ENCODE assay signal across 13 cellular contexts in genomic region chr4:153434190-153434589, GRCh38. TPM values are rescaled to one million over a fixed set of nuclear protein-coding genes. Genes with fewer than 3 reads are reported as not detected.
DNase-seq lines count a peak whose midpoint lies in the region; ATAC-seq and TF ChIP-seq lines count a peak whose summit lies in the region.
"Had no signal": no experiment of that assay in that cellular context is flagged by ENCODE, and none has a peak within 500 bp of the region (broad histone marks: within the 10 kb centered on the region; RNA-seq: fewer than 3 reads in every experiment).

No MANE protein-coding gene starts in this region.

- ATAC-seq in T-cell (replicated peaks in 1 of 4) (no peak), HG03159 (IDR thresholded peaks at IDR 0.05; ENCODE audit: unreplicated experiment) (no peak), left lung (no peak)

- no peak for DNase-seq in CD8-positive, alpha-beta memory T cell
- DNase-seq in T-cell (no peak), immature natural killer cell (no peak), G401 (ENCODE audit: low spot score) (no peak), left lung (no peak)
- DNase-seq: activated CD4-positive, CD25-positive, alpha-beta regulatory T cell treated with anti-CD3 and anti-CD28 coated beads, Interleukin-2, amount 50 U/mL, for 72 hours; left cardiac atrium; NCI-H1417; NCI-H226; Right ventricle myocardium superior; stimulated activated CD4-positive, alpha-beta T cell treated with anti-CD3 and anti-CD28 coated beads, Interleukin-4, amount 100 ng/mL, for 1 hour had no signal

- H3K9ac ChIP-seq in BLaER1 treated with 17β-estradiol and CSF1 and Interleukin-3, amounts not matched to agents 10 nM and 100 nM = peak overlapping the region in 7 of 11 experiments; percentile 47 to 77 (median 60); a peak in 8 of 22 replicates

- no peaks in the 10 kb centered on the region for H3K27me3 Mint-ChIP-seq in CD8-positive, alpha-beta memory T cell
- H3K27me3 Mint-ChIP-seq in T-cell (no peaks in the 10 kb centered on the region), immature natural killer cell (ENCODE audit: low read depth in 3 of 3) (peaks cover 0 to 7% (median 3%) of the 10 kb centered on the region in 3 donors)

- no peaks in the 10 kb centered on the region for H3K9me3 Mint-ChIP-seq in CD8-positive, alpha-beta memory T cell
- H3K9me3 Mint-ChIP-seq in T-cell = no peaks in the 10 kb centered on the region
- no peaks in the 10 kb centered on the region for H3K9me3 Mint-ChIP-seq in immature natural killer cell

- peak overlapping the region; percentile 69 to 99 (median 87) for H3K4me2 ChIP-seq in BLaER1 treated with 17β-estradiol and CSF1 and Interleukin-3, amounts not matched to agents 10 nM and 100 nM

- H3K9me3 ChIP-seq in BLaER1 treated with 17β-estradiol and CSF1 and Interleukin-3, amounts not matched to agents 10 nM and 100 nM (replicated peaks in 1 of 11) = no peaks in the 10 kb centered on the region
- H3K9me3 ChIP-seq in CD8-positive, alpha-beta memory T cell (ENCODE audit: low read length) = no peaks in the 10 kb centered on the region
- H3K9me3 ChIP-seq in left lung = no peaks in the 10 kb centered on the region

- in situ Hi-C loops in G401 (cut with HindIII; ENCODE audit: low sequenced_read_pairs) = no loop called here

- peak overlapping the region; percentile 63 to 96 (median 92) for H3K27ac Mint-ChIP-seq in CD8-positive, alpha-beta memory T cell
- peak overlapping the region; percentile 95 to 99 for H3K27ac Mint-ChIP-seq in T-cell
- peak overlapping the region in 4 of 6 donors; percentile 1 to 96 (median 66) for H3K27ac Mint-ChIP-seq in immature natural killer cell

- H3K27me3 ChIP-seq in BLaER1 treated with 17β-estradiol and CSF1 and Interleukin-3, amounts not matched to agents 10 nM and 100 nM = peaks cover 0 to 57% (median 0%) of the 10 kb centered on the region in 11 experiments; a peak in 4 of 22 replicates
- H3K27me3 ChIP-seq in CD8-positive, alpha-beta memory T cell (ENCODE audit: insufficient read depth, low read length, poor library complexity, severe bottlenecking) = no peaks in the 10 kb centered on the region
- no peaks in the 10 kb centered on the region for H3K27me3 ChIP-seq in left lung

- no peaks in the 10 kb centered on the region for H3K36me3 ChIP-seq in BLaER1 treated with 17β-estradiol and CSF1 and Interleukin-3, amounts not matched to agents 10 nM and 100 nM
- no peaks in the 10 kb centered on the region for H3K36me3 ChIP-seq in CD8-positive, alpha-beta memory T cell (ENCODE audit: insufficient read depth, low read length)
- H3K36me3 ChIP-seq in left lung = no peaks in the 10 kb centered on the region

- H3K27ac ChIP-seq in BLaER1 treated with 17β-estradiol and CSF1 and Interleukin-3, amounts not matched to agents 10 nM and 100 nM = peak overlapping the region in 6 of 11 experiments; percentile 72 to 87 (median 78); a peak in 13 of 22 replicates
- no peak overlapping the region for H3K27ac ChIP-seq in CD8-positive, alpha-beta memory T cell (ENCODE audit: low read depth, low read length)
- H3K27ac ChIP-seq in left lung = no peak overlapping the region

- intact Hi-C loops in left lung (cut with DNase I) = loop anchor here in 1 of 2 donors (10.0 kb wide), 2 partner anchors 89 to 141 kb away; partner anchors contain the start of gene MND1

- H3K4me3 ChIP-seq in BLaER1 treated with 17β-estradiol and CSF1 and Interleukin-3, amounts not matched to agents 10 nM and 100 nM = peak overlapping the region in 5 of 10 experiments; percentile 39 to 64 (median 49); a peak in 4 of 20 replicates
- no peak overlapping the region for H3K4me3 ChIP-seq in CD8-positive, alpha-beta memory T cell (ENCODE audit: low read length)
- no peak overlapping the region for H3K4me3 ChIP-seq in left lung

- H3K4me1 ChIP-seq in BLaER1 treated with 17β-estradiol and CSF1 and Interleukin-3, amounts not matched to agents 10 nM and 100 nM = peaks cover 40 to 100% (median 93%) of the 10 kb centered on the region in 10 experiments
- H3K4me1 ChIP-seq in CD8-positive, alpha-beta memory T cell (ENCODE audit: insufficient read depth, low read length) = peaks cover 56% of the 10 kb centered on the region
- H3K4me1 ChIP-seq in left lung = peaks cover 0 to 20% of the 10 kb centered on the region in 2 donors

- CTCF ChIA-PET in CD8-positive, alpha-beta memory T cell (lab: Charles Lee) = interaction anchor here (0.6 to 10.1 kb wide), 9 partner anchors 30 to 209 kb away, joined by 3 to 133 read pairs (median 9); partner anchors contain the start of genes MND1 and TMEM131L
- CTCF ChIA-PET in T-cell (lab: Charles Lee) = interaction anchor here (0.6 to 1.6 kb wide), 4 partner anchors 11 to 140 kb away, joined by 3 to 6 read pairs (median 4); partner anchors contain the start of gene TMEM131L (in 1 of the 2)

- POLR2A ChIA-PET in CD8-positive, alpha-beta memory T cell (lab: Charles Lee) = no interaction called here
- POLR2A ChIA-PET in T-cell (lab: Charles Lee) = interaction anchor here in 1 of 2 donors (0.5 kb wide), 1 partner anchor 96 kb away, joined by 3 read pairs; no protein-coding TSS in a partner anchor

- H3K36me3 Mint-ChIP-seq in CD8-positive, alpha-beta memory T cell = peaks cover 0 to 2% (median 0%) of the 10 kb centered on the region in 3 donors
- H3K36me3 Mint-ChIP-seq in T-cell (no peaks in the 10 kb centered on the region), immature natural killer cell (peaks cover 0 to 3% (median 0%) of the 10 kb centered on the region in 3 donors)

- peak overlapping the region; percentile 37 to 88 (median 77) for H3K4me3 Mint-ChIP-seq in CD8-positive, alpha-beta memory T cell
- peak overlapping the region; percentile 79 to 85 (median 81) for H3K4me3 Mint-ChIP-seq in T-cell
- H3K4me3 Mint-ChIP-seq in immature natural killer cell = peak overlapping the region in 3 of 5 donors; percentile 84 to 99 (median 87)

- peaks cover 43 to 60% (median 56%) of the 10 kb centered on the region in 3 donors for H3K4me1 Mint-ChIP-seq in CD8-positive, alpha-beta memory T cell
- H3K4me1 Mint-ChIP-seq in T-cell = peaks cover 61 to 71% (median 61%) of the 10 kb centered on the region in 3 donors
- H3K4me1 Mint-ChIP-seq in immature natural killer cell = peaks cover 43 to 61% of the 10 kb centered on the region in 2 donors

- no peak for TF ChIP-seq CTCF in left lung (IDR thresholded peaks at IDR 0.05)

- no peaks in the 10 kb centered on the region for H4K20me1 ChIP-seq in BLaER1 treated with 17β-estradiol and CSF1 and Interleukin-3, amounts not matched to agents 10 nM and 100 nM

RNA-seq across cellular contexts. Expression of gene TMEM131L, which starts 32.0 kb away (rescaled TPM):
- total RNA-seq in CD8-positive, alpha-beta memory T cell = 10 to 100 TPM; 28.1 to 29.6 TPM
- polyA plus RNA-seq in CD8-positive, alpha-beta memory T cell = 28.6 TPM
- total RNA-seq in T-cell = 100 to 1,000 TPM in 1 of 5 donors, 10 to 100 TPM in 4; 60.7 to 115 (median 72.6) TPM
- 10 to 100 TPM in 2 of 3 donors, 1 to 10 TPM in 1; 9.3 to 32.4 (median 20.6) TPM for polyA plus RNA-seq in immature natural killer cell
- total RNA-seq in G401 (2014; rRNA removed; shearing (Covaris generic)) = 4.5 and 13.5 TPM in 2 replicates
- total RNA-seq in left lung = 10 to 100 TPM; 17.6 to 20.2 TPM

Comparison
In these comparisons a context has a peak if more than half of its experiments do, and no peak if none do; other contexts are left out.
1. H3K27ac ChIP-seq: peak in BLaER1 treated with 17β-estradiol and CSF1 and Interleukin-3, amounts not matched to agents 10 nM and 100 nM (6 of 11); none in CD8-positive, alpha-beta memory T cell (single experiment) and left lung (0 of 2).
2. Peak in every context shown above with its lines, with median percentiles within 50 percentile points of each other: H3K27ac Mint-ChIP-seq and H3K4me3 Mint-ChIP-seq.